In genomic region chr16:87391950-87392822, GRCh38 we compare ENCODE assay signal across 8 cellular contexts. TPM values are rescaled to one million over a fixed set of nuclear protein-coding genes. Genes with fewer than 3 reads are reported as not detected.
DNase-seq lines count a peak whose midpoint lies in the region; ATAC-seq and TF ChIP-seq lines count a peak whose summit lies in the region.

MAP1LC3B (plus strand) TSS chr16:87392336; CDS start chr16:87392428, 92 bp downstream.

- TF ChIP-seq CTCF in Calu3 (IDR thresholded peaks at IDR 0.05; ENCODE audit: unreplicated experiment), result no peak
- TF ChIP-seq CTCF in OCI-LY1 (IDR thresholded peaks at IDR 0.05; ENCODE audit: low read length), result no peak

- H3K9me3 Mint-ChIP-seq in Calu3 (ENCODE audit: low read depth, unreplicated experiment), result no peaks in the 10 kb centered on the region

- in situ Hi-C loops in endometrial microvascular endothelial cells (cut with HindIII; ENCODE audit: inconsistent ontology term, low pct_unique_long_range_greater_than_20kb, low sequenced_read_pairs), result no loop called here

- peak; percentile 47 for ATAC-seq in GM21447 (IDR thresholded peaks at IDR 0.05; ENCODE audit: unreplicated experiment)

- DNase-seq in Calu3 (peak; percentile 100), HuH-7 (ENCODE audit: low spot score) (peak; percentile 98), midbrain (lab: John Stamatoyannopoulos, UW) (peak; percentile 96)
- peak; percentile 99 for DNase-seq in activated CD8-positive, alpha-beta memory T cell treated with anti-CD3 and anti-CD28 coated beads, Interleukin-2, amount 50 U/mL, for 4 hours
- DNase-seq in stimulated activated CD8-positive, alpha-beta memory T cell treated with anti-CD3 and anti-CD28 coated beads, Interleukin-15, amount 100 ng/mL, for 48 hours (ENCODE audit: low read depth in 2 of 2), result peak; percentile 98

- peaks cover 42% of the 10 kb centered on the region for H3K4me1 Mint-ChIP-seq in Calu3 (ENCODE audit: low read depth, unreplicated experiment)

- CTCF ChIA-PET in Calu3 (lab: Charles Lee), result interaction anchor here (1.2 kb wide), 1 partner anchor 244 kb away, joined by 6 read pairs; no protein-coding TSS in a partner anchor

- H4K20me1 ChIP-seq in OCI-LY1 (ENCODE audit: insufficient read depth, low read length), result no peaks in the 10 kb centered on the region

- H3K4me3 Mint-ChIP-seq in Calu3 (ENCODE audit: low read depth, unreplicated experiment), result peak within 1 kb of the TSS; percentile 87

- H3K4me2 ChIP-seq in OCI-LY1 (ENCODE audit: low read length), result peak within 1 kb of the TSS; percentile 99

- intact Hi-C loops in Calu3 (cut with micrococcal nuclease; ENCODE audit: unreplicated experiment), result loop anchor here (5.0 kb wide), 1 partner anchor 75 kb away; the partner anchor contains the start of gene C16orf95

- H3K27me3 Mint-ChIP-seq in Calu3 (ENCODE audit: unreplicated experiment), result no peaks in the 10 kb centered on the region

- peaks cover 4% of the 10 kb centered on the region; the same call in 1 of the 2 replicates for H3K36me3 ChIP-seq in OCI-LY1 (ENCODE audit: insufficient read depth, low read length)

- no peaks in the 10 kb centered on the region for H3K9me2 ChIP-seq in OCI-LY1 (ENCODE audit: low read depth, low read length)

- peak within 1 kb of the TSS; percentile 87 for H3K4me3 ChIP-seq in OCI-LY1 (ENCODE audit: low read depth, low read length, poor library complexity, severe bottlenecking)

- BruUV-seq in Calu3 (replicated peaks; lab: Mats Ljungman, UMichigan), result no TSS peak

- H3K79me2 ChIP-seq in OCI-LY1 (ENCODE audit: insufficient read depth, low read length), result peaks cover 38% of the 10 kb centered on the region

- peak within 1 kb of the TSS; percentile 71 for H3K27ac ChIP-seq in OCI-LY1 (ENCODE audit: low read depth, low read length, poor library complexity, severe bottlenecking)

- H3K27ac Mint-ChIP-seq in Calu3 (ENCODE audit: unreplicated experiment), result peak within 1 kb of the TSS; percentile 87

- no peaks in the 10 kb centered on the region for H3K9me3 ChIP-seq in OCI-LY1 (ENCODE audit: low read length)

- peaks cover 51% of the 10 kb centered on the region for H3K4me1 ChIP-seq in OCI-LY1 (ENCODE audit: insufficient read depth, low read length, severe bottlenecking)

- H3F3A ChIP-seq in OCI-LY1 (ENCODE audit: insufficient read depth, low read length), result no peaks in the 10 kb centered on the region

- H3K27me3 ChIP-seq in OCI-LY1 (ENCODE audit: insufficient read depth, low read length), result no peaks in the 10 kb centered on the region

- no peak within 1 kb of the TSS for H2AFZ ChIP-seq in OCI-LY1 (ENCODE audit: low read length)

- H3K36me3 Mint-ChIP-seq in Calu3 (ENCODE audit: insufficient read depth, unreplicated experiment), result peaks cover 84% of the 10 kb centered on the region

- peak within 1 kb of the TSS; percentile 77 for H3K9ac ChIP-seq in OCI-LY1 (ENCODE audit: low read length)

RNA-seq across cellular contexts. Expression of gene MAP1LC3B, which starts in this region (rescaled TPM):
- total RNA-seq in Calu3 (2022), result 70.3 and 71.5 TPM in 2 replicates
- 54.4 TPM for total RNA-seq in endometrial microvascular endothelial cells (ENCODE audit: inconsistent ontology term)

Comparison
In these comparisons a context has a peak if more than half of its experiments do, and no peak if none do; other contexts are left out.
1. Peak in every context shown above with its lines: DNase-seq, ATAC-seq, H3K4me3 ChIP-seq and H3K27ac ChIP-seq.